ENCODE assay signal across 26 cellular contexts in the genomic region with DNA sequence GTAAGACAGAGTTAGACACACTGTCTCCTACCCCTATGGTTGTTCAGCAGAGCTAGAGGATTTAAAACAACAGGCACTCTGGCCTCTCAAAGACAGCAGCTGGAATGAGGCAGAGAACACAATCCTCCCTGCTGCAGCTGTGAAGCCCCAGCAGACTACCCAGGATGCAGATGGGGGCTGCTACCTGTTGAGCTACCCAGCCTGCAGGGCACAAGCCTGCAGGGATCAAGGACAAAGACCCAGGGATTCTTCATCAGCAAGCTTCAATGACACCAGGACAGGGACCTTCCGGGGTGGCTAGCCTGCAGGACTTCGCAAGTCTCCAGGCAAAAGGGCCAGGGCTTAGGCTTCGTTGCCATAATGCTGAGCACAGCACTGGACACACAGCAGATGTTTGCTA. TPM values are rescaled to one million over a fixed set of nuclear protein-coding genes. Genes with fewer than 3 reads are reported as not detected.
"Had no signal": no experiment of that assay in that cellular context is flagged by ENCODE, and none has a peak within 500 bp of the region (broad histone marks: within the 10 kb centered on the region; RNA-seq: fewer than 3 reads in every experiment).

No MANE protein-coding gene starts in this region.

- H3K27me3 Mint-ChIP-seq: brain had no signal

- H3K4me1 ChIP-seq: adrenal gland had no signal

- H3K36me3 ChIP-seq: adrenal gland had no signal

- H3K9me3 ChIP-seq: adrenal gland had no signal

- H3K36me3 Mint-ChIP-seq: activated naive CD4-positive, alpha-beta T cell treated with anti-CD3 and anti-CD28 coated beads, Interleukin-2, amount 50 U/mL, for 24 hours; brain had no signal

- DNase-seq: activated CD4-positive, alpha-beta T cell treated with anti-CD3 and anti-CD28 coated beads for 36 hours; activated CD4-positive, alpha-beta T cell treated with anti-CD3 and anti-CD28 coated beads, Interleukin-2, amount 10 ng/mL, durations not matched to agents 7 days and 5 days; activated CD4-positive, alpha-beta T cell treated with anti-CD3 and anti-CD28 coated beads, Interleukin-2, amount 50 U/mL, for 48 hours; activated CD8-positive, alpha-beta T cell treated with anti-CD3 and anti-CD28 coated beads, Interleukin-2, amount 10 ng/mL, durations not matched to agents 7 days and 5 days; activated gamma-delta T cell; activated naive CD4-positive, alpha-beta T cell treated with Interleukin-2 at 50 U/mL for 16 hours; activated T-cell treated with anti-CD3 and anti-CD28 coated beads, Interleukin-2, amount 50 U/mL, for 24 hours; adrenal gland; central memory CD4-positive, alpha-beta T cell; Karpas-422; KBM-7; NCI-H1105; NCI-H1436 treated with DMSO at 0.1 percent for 48 hours; NCI-H1694 treated with DMSO at 0.1 percent for 48 hours; NCI-H2029; NCI-H345; NCI-H526 treated with DMSO at 0.1 percent for 48 hours; NCI-H774; OCI-M1; Right ventricle myocardium superior had no signal

- H3K9me3 Mint-ChIP-seq: activated CD4-positive, alpha-beta T cell treated with anti-CD3 and anti-CD28 coated beads, Interleukin-2, amount 10 ng/mL, durations not matched to agents 7 days and 5 days; activated naive CD4-positive, alpha-beta T cell treated with anti-CD3 and anti-CD28 coated beads, Interleukin-2, amount 50 U/mL, for 24 hours; activated T-cell treated with anti-CD3 and anti-CD28 coated beads, Interleukin-2, amount 50 U/mL, for 24 hours; activated T-helper 2 cell treated with anti-CD3 and anti-CD28 coated beads, Interferon-gamma antibody, Interleukin-2, Interleukin-4, amounts not matched to agents 10 μg/mL and 5 μg/mL and 100 μg/mL, durations not matched to agents 14 hours and 24 hours and 36 hours; T-helper 1 cell treated with Interleukin-12 subunit alpha and Interleukin-12 subunit beta and Interleukin-4 antibody, amounts not matched to agents 30 μg/mL and 1 μg/mL, for 36 hours; T-helper 2 cell treated with Interferon-gamma antibody and Interleukin-4, amounts not matched to agents 5 μg/mL and 100 μg/mL, for 36 hours had no signal

- ATAC-seq: activated CD4-positive, alpha-beta T cell treated with anti-CD3 and anti-CD28 coated beads for 36 hours; activated CD4-positive, CD25-positive, alpha-beta regulatory T cell treated with anti-CD3 and anti-CD28 coated beads, Interleukin-2, amount 50 U/mL, for 24 hours; activated CD8-positive, alpha-beta T cell treated with anti-CD3 and anti-CD28 coated beads, Interleukin-2, amount 10 ng/mL, durations not matched to agents 7 days and 5 days had no signal

- H3K27ac Mint-ChIP-seq: activated CD4-positive, alpha-beta T cell treated with anti-CD3 and anti-CD28 coated beads for 36 hours; activated CD4-positive, alpha-beta T cell treated with anti-CD3 and anti-CD28 coated beads, Interleukin-2, amount 10 ng/mL, durations not matched to agents 7 days and 5 days; activated CD8-positive, alpha-beta T cell treated with anti-CD3 and anti-CD28 coated beads, Interleukin-2, amount 10 ng/mL, durations not matched to agents 7 days and 5 days; activated naive CD4-positive, alpha-beta T cell treated with anti-CD3 and anti-CD28 coated beads, Interleukin-2, amount 50 U/mL, for 24 hours; activated T-cell treated with anti-CD3 and anti-CD28 coated beads, Interleukin-2, amount 50 U/mL, for 24 hours; activated T-helper 2 cell treated with anti-CD3 and anti-CD28 coated beads, Interferon-gamma antibody, Interleukin-2, Interleukin-4, amounts not matched to agents 10 μg/mL and 5 μg/mL and 100 μg/mL, durations not matched to agents 14 hours and 24 hours and 36 hours; brain; T-helper 1 cell treated with Interleukin-12 subunit alpha and Interleukin-12 subunit beta and Interleukin-4 antibody, amounts not matched to agents 30 μg/mL and 1 μg/mL, for 36 hours; T-helper 2 cell treated with Interferon-gamma antibody and Interleukin-4, amounts not matched to agents 5 μg/mL and 100 μg/mL, for 36 hours had no signal

- H3K4me3 Mint-ChIP-seq: activated CD4-positive, alpha-beta T cell treated with anti-CD3 and anti-CD28 coated beads for 36 hours; activated CD4-positive, alpha-beta T cell treated with anti-CD3 and anti-CD28 coated beads, Interleukin-2, amount 10 ng/mL, durations not matched to agents 7 days and 5 days; activated CD8-positive, alpha-beta T cell treated with anti-CD3 and anti-CD28 coated beads, Interleukin-2, amount 10 ng/mL, durations not matched to agents 7 days and 5 days; activated naive CD4-positive, alpha-beta T cell treated with anti-CD3 and anti-CD28 coated beads, Interleukin-2, amount 50 U/mL, for 24 hours; activated T-cell treated with anti-CD3 and anti-CD28 coated beads, Interleukin-2, amount 50 U/mL, for 24 hours; brain; T-helper 1 cell treated with Interleukin-12 subunit alpha and Interleukin-12 subunit beta and Interleukin-4 antibody, amounts not matched to agents 30 μg/mL and 1 μg/mL, for 36 hours; T-helper 2 cell treated with Interferon-gamma antibody and Interleukin-4, amounts not matched to agents 5 μg/mL and 100 μg/mL, for 36 hours had no signal

- H3K4me3 ChIP-seq: adrenal gland had no signal

- H3K4me1 Mint-ChIP-seq: activated CD4-positive, alpha-beta T cell treated with anti-CD3 and anti-CD28 coated beads for 36 hours; activated CD4-positive, alpha-beta T cell treated with anti-CD3 and anti-CD28 coated beads, Interleukin-2, amount 10 ng/mL, durations not matched to agents 7 days and 5 days; activated naive CD4-positive, alpha-beta T cell treated with anti-CD3 and anti-CD28 coated beads, Interleukin-2, amount 50 U/mL, for 24 hours had no signal

- H3K27ac ChIP-seq: adrenal gland had no signal

- H3K27me3 ChIP-seq: adrenal gland had no signal

RNA-seq across cellular contexts. Expression of gene GALNT14, which starts 27.2 kb away (rescaled TPM):
- total RNA-seq: activated CD4-positive, alpha-beta T cell treated with anti-CD3 and anti-CD28 coated beads, Interleukin-2, amount 10 ng/mL, durations not matched to agents 7 days and 5 days; activated CD8-positive, alpha-beta T cell treated with anti-CD3 and anti-CD28 coated beads, Interleukin-2, amount 10 ng/mL, durations not matched to agents 7 days and 5 days had no signal
